ENCODE assay signal across 2 cellular contexts in genomic region chr7:128902761-128903585, GRCh38.
TF ChIP-seq lines count a peak whose summit lies in the region.

No MANE protein-coding gene starts in this region.

TF ChIP-seq in A549, 52 proteins besides CTCF, POLR2A, EP300 and RAD21:
- TF ChIP-seq CBX8 (IDR thresholded peaks at IDR 0.05) = no peak

TF ChIP-seq in HEK293, 187 proteins besides CTCF, POLR2A, EP300 and RAD21:
- TF ChIP-seq GLIS2 (tag by site-specific recombination; IDR thresholded peaks at IDR 0.05) (0 out of 2 replicates have a peak, but pooled peaks have one; percentile 17), ZNF169 (tag by site-specific recombination; IDR thresholded peaks at IDR 0.05) (no peak), ZNF560 (tag by site-specific recombination; IDR thresholded peaks at IDR 0.05; ENCODE audit: borderline replicate concordance) (no peak), KLF17 (tag by site-specific recombination; IDR thresholded peaks at IDR 0.05) (peak; percentile 67; the same call in 1 of the 2 replicates), ZNF518A (tag by site-specific recombination; conservative IDR thresholded peaks at IDR 0.05; ENCODE audit: low read depth) (no peak), ZNF335 (tag by site-specific recombination; conservative IDR thresholded peaks at IDR 0.05) (no peak), MYNN (tag by site-specific recombination; IDR thresholded peaks at IDR 0.05; ENCODE audit: borderline replicate concordance) (no peak), ELK4 (IDR thresholded peaks at IDR 0.05; ENCODE audit: borderline replicate concordance, low read depth, low read length) (no peak), KLF8 (tag by site-specific recombination; IDR thresholded peaks at IDR 0.05) (no peak), ZNF514 (tag by site-specific recombination; IDR thresholded peaks at IDR 0.05) (no peak), ZNF645 (tag by site-specific recombination; IDR thresholded peaks at IDR 0.05) (no peak), ZNF76 (tag by site-specific recombination; IDR thresholded peaks at IDR 0.05; ENCODE audit: borderline replicate concordance, low read depth) (no peak), ZBTB6 (tag by site-specific recombination; IDR thresholded peaks at IDR 0.05) (no peak), KLF1 (tag by site-specific recombination; IDR thresholded peaks at IDR 0.05) (peak; percentile 90), ATF2 (tag by site-specific recombination; IDR thresholded peaks at IDR 0.05; ENCODE audit: low read depth) (no peak), ZNF302 (tag by site-specific recombination; IDR thresholded peaks at IDR 0.05; ENCODE audit: low read depth) (no peak), REPIN1 (tag by site-specific recombination; IDR thresholded peaks at IDR 0.05; ENCODE audit: low read depth) (no peak), ZEB2 (tag by site-specific recombination; IDR thresholded peaks at IDR 0.05) (no peak), ZNF37A (tag by site-specific recombination; IDR thresholded peaks at IDR 0.05) (no peak), ZNF248 (tag by site-specific recombination; IDR thresholded peaks at IDR 0.05) (no peak), TCF7L2 (IDR thresholded peaks at IDR 0.05; ENCODE audit: borderline replicate concordance, low read depth, low read length) (no peak), ZFP3 (tag by site-specific recombination; IDR thresholded peaks at IDR 0.05; ENCODE audit: low read depth) (no peak), ZNF623 (tag by site-specific recombination; IDR thresholded peaks at IDR 0.05) (no peak)
TF ChIP-seq in HEK293: peak in this region for 3.
